Comparison of ENCODE assay signal across 27 cellular contexts in the genomic region with DNA sequence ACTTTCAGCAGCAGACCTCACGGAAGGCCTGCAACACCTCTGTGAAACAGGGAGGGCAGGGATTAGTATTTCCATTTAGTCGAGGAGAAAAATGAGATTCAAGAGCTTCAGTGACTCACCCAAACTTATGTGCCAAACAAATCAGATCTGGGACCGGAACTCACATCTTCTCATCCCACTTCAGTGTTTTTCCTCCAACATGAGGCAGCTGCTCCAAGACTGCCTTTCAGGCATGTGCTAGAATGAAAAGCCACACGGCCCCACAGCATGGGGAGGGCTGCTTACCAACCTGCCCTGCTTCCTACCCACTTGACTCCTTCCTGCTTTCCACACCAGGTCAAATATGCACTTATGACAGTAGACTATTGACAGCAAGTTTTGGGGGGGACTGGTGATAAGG.
DNase-seq lines count a peak whose midpoint lies in the region; ATAC-seq, FAIRE-seq and TF ChIP-seq lines count a peak whose summit lies in the region.
"Had no signal": no experiment of that assay in that cellular context is flagged by ENCODE, and none has a peak within 500 bp of the region (broad histone marks: within the 10 kb centered on the region; RNA-seq: fewer than 3 reads in every experiment).

No MANE protein-coding gene starts in this region.

- no peak for FAIRE-seq in GM12892 (lab: Jason Lieb, UNC)

- DNase-seq in GM03348 (ENCODE audit: low spot score) (peak; percentile 28), astrocyte of the hippocampus (ENCODE audit: low read depth, low spot score) (peak; percentile 61), fibroblast of the conjunctiva (ENCODE audit: low read depth) (peak; percentile 6), skeletal muscle cell (ENCODE audit: low read depth) (peak; percentile 9), HuH-7.5 (ENCODE audit: low spot score) (no peak), GM12892 (ENCODE audit: insufficient read length) (no peak)
- no peak for DNase-seq in activated naive CD4-positive, alpha-beta T cell treated with Interleukin-2 at 50 U/mL for 16 hours
- no peak for DNase-seq in naive thymus-derived CD8-positive, alpha-beta T cell
- DNase-seq: activated CD4-positive, alpha-beta T cell treated with anti-CD3 and anti-CD28 coated beads for 1 hour; activated CD8-positive, alpha-beta T cell treated with anti-CD3 and anti-CD28 coated beads, Interleukin-2, amount 10 ng/mL, durations not matched to agents 7 days and 5 days; activated effector memory CD4-positive, alpha-beta T cell treated with Interleukin-2 at 50 U/mL for 16 hours; activated naive CD8-positive, alpha-beta T cell treated with anti-CD3 and anti-CD28 coated beads, Interleukin-2, amount 50 U/mL, for 24 hours; activated T-cell treated with anti-CD3 and anti-CD28 coated beads for 4 hours; endodermal cell; esophagus squamous epithelium; heart left ventricle; left ventricle myocardium superior; NCI-H1694 treated with DMSO at 0.1 percent for 48 hours; NCI-H526; ovary; SHP77 treated with DMSO at 0.1 percent for 48 hours; stimulated activated naive CD8-positive, alpha-beta T cell treated with anti-CD3 and anti-CD28 coated beads, Interleukin-15, Interleukin-2, amounts not matched to agents 100 U/mL and 50 U/mL, for 24 hours; T-cell; thyroid gland had no signal

- no peak overlapping the region for H3K27ac Mint-ChIP-seq in naive thymus-derived CD8-positive, alpha-beta T cell
- H3K27ac Mint-ChIP-seq: activated CD8-positive, alpha-beta T cell treated with anti-CD3 and anti-CD28 coated beads, Interleukin-2, amount 10 ng/mL, durations not matched to agents 7 days and 5 days; activated naive CD8-positive, alpha-beta T cell treated with anti-CD3 and anti-CD28 coated beads, Interleukin-2, amount 50 U/mL, for 24 hours; endodermal cell; nephron; T-cell had no signal

- no peak overlapping the region for H3K4me3 ChIP-seq in skeletal muscle cell (ENCODE audit: low read depth, low read length)
- H3K4me3 ChIP-seq: cardiac muscle cell, esophagus squamous epithelium, heart left ventricle, ovary, right atrium auricular region, thyroid gland had no signal

- H3K36me3 Mint-ChIP-seq in naive thymus-derived CD8-positive, alpha-beta T cell: no peaks in the 10 kb centered on the region
- H3K36me3 Mint-ChIP-seq: T-cell had no signal

- H3K9me3 Mint-ChIP-seq in naive thymus-derived CD8-positive, alpha-beta T cell: no peaks in the 10 kb centered on the region
- H3K9me3 Mint-ChIP-seq: activated naive CD8-positive, alpha-beta T cell treated with anti-CD3 and anti-CD28 coated beads, Interleukin-2, amount 50 U/mL, for 24 hours; endodermal cell; nephron; T-cell had no signal

- peaks cover 0 to 9% (median 1%) of the 10 kb centered on the region in 5 donors for H3K27me3 Mint-ChIP-seq in naive thymus-derived CD8-positive, alpha-beta T cell

- no peaks in the 10 kb centered on the region for H3K4me1 Mint-ChIP-seq in naive thymus-derived CD8-positive, alpha-beta T cell
- H3K4me1 Mint-ChIP-seq: activated naive CD8-positive, alpha-beta T cell treated with anti-CD3 and anti-CD28 coated beads, Interleukin-2, amount 50 U/mL, for 24 hours; T-cell had no signal

- POLR2A ChIA-PET in naive thymus-derived CD8-positive, alpha-beta T cell (lab: Charles Lee): no interaction called here

- TF ChIP-seq POLR2A in GM12892 (IDR thresholded peaks at IDR 0.05; ENCODE audit: low read depth, low read length): no peak

- H3K4me3 Mint-ChIP-seq in naive thymus-derived CD8-positive, alpha-beta T cell: no peak overlapping the region
- H3K4me3 Mint-ChIP-seq: activated CD8-positive, alpha-beta T cell treated with anti-CD3 and anti-CD28 coated beads, Interleukin-2, amount 10 ng/mL, durations not matched to agents 7 days and 5 days; activated naive CD8-positive, alpha-beta T cell treated with anti-CD3 and anti-CD28 coated beads, Interleukin-2, amount 50 U/mL, for 24 hours; endodermal cell; nephron; T-cell had no signal

- ATAC-seq in naive thymus-derived CD8-positive, alpha-beta T cell: no peak
- ATAC-seq: activated CD8-positive, alpha-beta T cell treated with anti-CD3 and anti-CD28 coated beads, Interleukin-2, amount 10 ng/mL, durations not matched to agents 7 days and 5 days; activated naive CD8-positive, alpha-beta T cell treated with anti-CD3 and anti-CD28 coated beads, Interleukin-2, amount 50 U/mL, for 24 hours; left ventricle myocardium superior; stimulated activated naive CD8-positive, alpha-beta T cell treated with anti-CD3 and anti-CD28 coated beads, Interleukin-15, Interleukin-2, amounts not matched to agents 100 U/mL and 50 U/mL, for 24 hours; T-cell had no signal

Comparison
In these comparisons a context has a peak if more than half of its experiments do, and no peak if none do; other contexts are left out.
1. DNase-seq: peak in GM03348 (single experiment), astrocyte of the hippocampus (single experiment), fibroblast of the conjunctiva (single experiment) and skeletal muscle cell (single experiment); none in activated naive CD4-positive, alpha-beta T cell treated with Interleukin-2 at 50 U/mL for 16 hours (single experiment), naive thymus-derived CD8-positive, alpha-beta T cell (0 of 10), HuH-7.5 (single experiment) and GM12892 (single experiment).